ENCODE assay signal across 1 cellular context in the genomic region with DNA sequence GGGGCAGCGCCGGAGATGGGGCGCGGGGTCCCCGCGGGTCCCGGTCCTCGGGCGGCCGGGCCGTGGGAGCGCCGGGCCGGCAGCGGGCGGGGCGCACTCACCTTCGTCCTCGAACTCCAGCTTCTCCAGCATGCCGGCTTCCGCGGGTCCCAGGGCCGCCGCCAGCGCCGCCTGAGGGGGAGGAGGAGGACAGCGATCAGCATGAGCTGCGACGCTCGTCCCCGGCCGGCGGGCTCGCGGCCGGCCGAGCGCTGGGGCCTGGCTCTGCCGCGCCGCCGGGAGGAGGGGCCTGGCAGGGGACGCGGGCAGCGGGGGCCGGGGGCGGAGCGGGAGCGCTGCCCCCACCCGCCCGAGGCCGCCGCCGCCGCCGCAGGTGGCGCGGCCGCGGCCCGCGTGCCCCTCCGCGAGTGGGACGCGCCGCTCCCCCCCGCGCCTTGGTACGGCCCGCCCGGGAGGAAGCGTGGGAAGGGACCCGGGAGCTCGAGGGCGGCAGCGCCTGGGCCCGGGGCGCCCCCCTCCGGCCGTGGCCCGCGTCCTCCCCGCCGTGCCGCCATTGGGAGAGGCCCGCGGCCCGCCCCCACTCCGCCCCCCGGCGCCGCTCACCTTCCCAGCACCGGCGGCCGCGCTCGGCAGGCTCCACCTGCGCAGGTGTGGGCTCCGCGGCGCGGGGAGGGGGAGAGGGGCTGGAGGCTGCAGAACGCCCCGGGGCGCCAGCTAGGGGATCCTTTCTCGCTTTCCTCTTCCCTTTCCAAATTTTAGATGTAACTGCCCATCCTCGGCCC.
A peak's percentile ranks its signal among the peaks of the same experiment; 100 is the strongest.
TF ChIP-seq lines count a peak whose summit lies in the region.

No MANE protein-coding gene starts in this region.

TF ChIP-seq in A549, 52 proteins besides CTCF, POLR2A, EP300 and RAD21 (continued from another document):
- TF ChIP-seq, protein P1, sequence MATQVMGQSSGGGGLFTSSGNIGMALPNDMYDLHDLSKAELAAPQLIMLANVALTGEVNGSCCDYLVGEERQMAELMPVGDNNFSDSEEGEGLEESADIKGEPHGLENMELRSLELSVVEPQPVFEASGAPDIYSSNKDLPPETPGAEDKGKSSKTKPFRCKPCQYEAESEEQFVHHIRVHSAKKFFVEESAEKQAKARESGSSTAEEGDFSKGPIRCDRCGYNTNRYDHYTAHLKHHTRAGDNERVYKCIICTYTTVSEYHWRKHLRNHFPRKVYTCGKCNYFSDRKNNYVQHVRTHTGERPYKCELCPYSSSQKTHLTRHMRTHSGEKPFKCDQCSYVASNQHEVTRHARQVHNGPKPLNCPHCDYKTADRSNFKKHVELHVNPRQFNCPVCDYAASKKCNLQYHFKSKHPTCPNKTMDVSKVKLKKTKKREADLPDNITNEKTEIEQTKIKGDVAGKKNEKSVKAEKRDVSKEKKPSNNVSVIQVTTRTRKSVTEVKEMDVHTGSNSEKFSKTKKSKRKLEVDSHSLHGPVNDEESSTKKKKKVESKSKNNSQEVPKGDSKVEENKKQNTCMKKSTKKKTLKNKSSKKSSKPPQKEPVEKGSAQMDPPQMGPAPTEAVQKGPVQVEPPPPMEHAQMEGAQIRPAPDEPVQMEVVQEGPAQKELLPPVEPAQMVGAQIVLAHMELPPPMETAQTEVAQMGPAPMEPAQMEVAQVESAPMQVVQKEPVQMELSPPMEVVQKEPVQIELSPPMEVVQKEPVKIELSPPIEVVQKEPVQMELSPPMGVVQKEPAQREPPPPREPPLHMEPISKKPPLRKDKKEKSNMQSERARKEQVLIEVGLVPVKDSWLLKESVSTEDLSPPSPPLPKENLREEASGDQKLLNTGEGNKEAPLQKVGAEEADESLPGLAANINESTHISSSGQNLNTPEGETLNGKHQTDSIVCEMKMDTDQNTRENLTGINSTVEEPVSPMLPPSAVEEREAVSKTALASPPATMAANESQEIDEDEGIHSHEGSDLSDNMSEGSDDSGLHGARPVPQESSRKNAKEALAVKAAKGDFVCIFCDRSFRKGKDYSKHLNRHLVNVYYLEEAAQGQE (IDR thresholded peaks at IDR 0.05): no peak
- TF ChIP-seq MAFK (IDR thresholded peaks at IDR 0.05; ENCODE audit: partially characterized antibody) (no peak), SMC3 (IDR thresholded peaks at IDR 0.05) (peak; percentile 76)
- TF ChIP-seq, protein P2, sequence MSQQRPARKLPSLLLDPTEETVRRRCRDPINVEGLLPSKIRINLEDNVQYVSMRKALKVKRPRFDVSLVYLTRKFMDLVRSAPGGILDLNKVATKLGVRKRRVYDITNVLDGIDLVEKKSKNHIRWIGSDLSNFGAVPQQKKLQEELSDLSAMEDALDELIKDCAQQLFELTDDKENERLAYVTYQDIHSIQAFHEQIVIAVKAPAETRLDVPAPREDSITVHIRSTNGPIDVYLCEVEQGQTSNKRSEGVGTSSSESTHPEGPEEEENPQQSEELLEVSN (IDR thresholded peaks at IDR 0.05; ENCODE audit: borderline replicate concordance, low read depth): peak; percentile 61; the same call in 1 of the 2 replicates
